In genomic region chr14:22509036-22509709, GRCh38 we compare ENCODE assay signal across 15 cellular contexts.
DNase-seq lines count a peak whose midpoint lies in the region; ATAC-seq, FAIRE-seq and TF ChIP-seq lines count a peak whose summit lies in the region.
"Had no signal": no experiment of that assay in that cellular context is flagged by ENCODE, and none has a peak within 500 bp of the region (broad histone marks: within the 10 kb centered on the region; RNA-seq: fewer than 3 reads in every experiment).

No MANE protein-coding gene starts in this region.

- H3K4me1 Mint-ChIP-seq in CD4-positive, alpha-beta memory T cell: peaks cover 52 to 97% (median 65%) of the 10 kb centered on the region in 4 donors

- no peak overlapping the region for H3K56ac ChIP-seq in H1 (replicated peaks; ENCODE audit: insufficient read length, low read depth, low read length)

- no TSS peak for BruUV-seq in A673 (replicated peaks; lab: Mats Ljungman, UMichigan)
- no TSS peak for BruUV-seq in mammary epithelial cell (replicated peaks; lab: Mats Ljungman, UMichigan)

- H3K79me1 ChIP-seq in H1 (ENCODE audit: low read depth, low read length): no peaks in the 10 kb centered on the region

- no peak overlapping the region for H3K9ac ChIP-seq in H1 (replicated peaks in 1 of 4; ENCODE audit: extremely low read depth in 1 of 4, low read depth in 3 of 4, low read length in 3 of 4)
- no peak overlapping the region for H3K9ac ChIP-seq in mammary epithelial cell (ENCODE audit: insufficient read depth, low read length)

- ATAC-seq in GM21717 (IDR thresholded peaks at IDR 0.05; ENCODE audit: unreplicated experiment) (no peak), GM21423 (IDR thresholded peaks at IDR 0.05; ENCODE audit: unreplicated experiment) (no peak)
- ATAC-seq: lower lobe of right lung had no signal

- intact Hi-C loops in A673 (cut with micrococcal nuclease; ENCODE audit: unreplicated experiment) (loop anchor here (5.0 kb wide), 1 partner anchor 38 kb away; no protein-coding TSS in a partner anchor), mammary epithelial cell (cut with micrococcal nuclease) (no loop called here)
- intact Hi-C loops in CD4-positive, alpha-beta memory T cell (cut with micrococcal nuclease): loop anchor here (1.0 kb wide), 1 partner anchor 47 kb away; no protein-coding TSS in a partner anchor

- H3K4me3 Mint-ChIP-seq in CD4-positive, alpha-beta memory T cell: peak overlapping the region; percentile 76 to 92 (median 89)

- H3K18ac ChIP-seq in H1 (ENCODE audit: extremely low read depth, low read length): no peak overlapping the region

- peak overlapping the region; percentile 20 for H3K4me3 ChIP-seq in A673 (ENCODE audit: low read depth, low read length, poor library complexity, severe bottlenecking)
- H3K4me3 ChIP-seq in CD4-positive, alpha-beta memory T cell (ENCODE audit: low read length in 2 of 2): peak overlapping the region; percentile 42 to 49
- peak overlapping the region in 1 of 4 donors; percentile 10 for H3K4me3 ChIP-seq in Peyer's patch
- H3K4me3 ChIP-seq in H1 (ENCODE audit: extremely low read depth in 1 of 4, insufficient read depth in 2 of 4, low read depth in 3 of 4, low read length in 4 of 4): no peak overlapping the region
- H3K4me3 ChIP-seq in mammary epithelial cell (replicated peaks in 1 of 3; ENCODE audit: insufficient read depth in 1 of 3, low read depth in 2 of 3, low read length in 3 of 3): no peak overlapping the region
- H3K4me3 ChIP-seq: esophagus squamous epithelium, lower lobe of right lung had no signal

- no peaks in the 10 kb centered on the region for H3K9me3 Mint-ChIP-seq in CD4-positive, alpha-beta memory T cell

- FAIRE-seq in H1 (lab: Jason Lieb, UNC): no peak

- no peak overlapping the region for H4K8ac ChIP-seq in H1 (ENCODE audit: extremely low read depth, insufficient read depth, low read length)

- no peak overlapping the region for H2AK5ac ChIP-seq in H1 (ENCODE audit: low read depth, low read length)

- H4K91ac ChIP-seq in H1 (replicated peaks; ENCODE audit: insufficient read length, low read length): peak overlapping the region; percentile 5

- H3K9me3 ChIP-seq in A673 (ENCODE audit: low read depth, low read length, poor library complexity, severe bottlenecking): no peaks in the 10 kb centered on the region
- no peaks in the 10 kb centered on the region for H3K9me3 ChIP-seq in CD4-positive, alpha-beta memory T cell (ENCODE audit: control insufficient read depth in 1 of 2, low read length in 2 of 2)
- no peaks in the 10 kb centered on the region for H3K9me3 ChIP-seq in Peyer's patch
- no peaks in the 10 kb centered on the region for H3K9me3 ChIP-seq in H1 (ENCODE audit: insufficient read depth in 2 of 2, low read depth in 1 of 2, low read length in 1 of 2)
- no peaks in the 10 kb centered on the region for H3K9me3 ChIP-seq in mammary epithelial cell (replicated peaks; ENCODE audit: insufficient read depth, low read length)
- H3K9me3 ChIP-seq: esophagus squamous epithelium, lower lobe of right lung had no signal

- peak overlapping the region; percentile 89 for H3K27ac ChIP-seq in A673 (ENCODE audit: low read depth, low read length, poor library complexity, severe bottlenecking)
- peak overlapping the region; percentile 76 for H3K27ac ChIP-seq in CD4-positive, alpha-beta memory T cell (ENCODE audit: low read depth, low read length)
- peak overlapping the region in 3 of 4 donors; percentile 57 to 75 (median 70) for H3K27ac ChIP-seq in Peyer's patch
- H3K27ac ChIP-seq in H1 (ENCODE audit: low read depth, low read length): no peak overlapping the region
- no peak overlapping the region for H3K27ac ChIP-seq in mammary epithelial cell (ENCODE audit: insufficient read depth, low read depth, low read length)
- H3K27ac ChIP-seq: lower lobe of right lung, RWPE1 had no signal

- no peak overlapping the region for H4K5ac ChIP-seq in H1 (ENCODE audit: insufficient read length, low read depth, low read length)

- WGBS in H1 (ENCODE audit: extremely low coverage in 1 of 2, insufficient coverage in 1 of 2, insufficient read length in 1 of 2, insufficient replicate concordance in 2 of 2, low coverage in 1 of 2, low lambda C conversion rate in 2 of 2, missing lambda C conversion rate in 1 of 2), 2 experiments: 86% methylated on average over 7 of the region's 7 CpGs; no CpG with 5 or more reads in 1 of the 2 experiments
- WGBS in mammary epithelial cell (ENCODE audit: low coverage, missing lambda C conversion rate): 73% methylated on average over 7 of the region's 7 CpGs

- H2BK5ac ChIP-seq in H1 (ENCODE audit: low read depth, low read length): no peak overlapping the region

- H3K36me3 ChIP-seq in A673 (ENCODE audit: insufficient read depth, low read length, poor library complexity, severe bottlenecking): no peaks in the 10 kb centered on the region
- H3K36me3 ChIP-seq in CD4-positive, alpha-beta memory T cell (ENCODE audit: insufficient read depth, low read length): peaks cover 43% of the 10 kb centered on the region
- no peaks in the 10 kb centered on the region for H3K36me3 ChIP-seq in Peyer's patch
- no peaks in the 10 kb centered on the region for H3K36me3 ChIP-seq in H1 (ENCODE audit: control insufficient read depth in 2 of 4, insufficient read depth in 4 of 4, low read length in 3 of 4)
- no peaks in the 10 kb centered on the region for H3K36me3 ChIP-seq in mammary epithelial cell (ENCODE audit: insufficient read depth, low read length)
- H3K36me3 ChIP-seq: esophagus squamous epithelium, lower lobe of right lung had no signal

- CTCF ChIA-PET in A673 (lab: Charles Lee) (interaction anchor here (1.0 kb wide), 1 partner anchor 30 kb away, joined by 3 read pairs; no protein-coding TSS in a partner anchor), H1 (lab: Charles Lee; ENCODE audit: partially characterized antibody) (interaction anchor here (0.8 to 3.1 kb wide), 4 partner anchors 10 to 40 kb away, joined by 4 to 14 read pairs (median 4); no protein-coding TSS in a partner anchor), mammary epithelial cell (lab: Charles Lee; ENCODE audit: low non-redundant PET) (no interaction called here)
- CTCF ChIA-PET in CD4-positive, alpha-beta memory T cell (lab: Charles Lee; ENCODE audit: partially characterized antibody): interaction anchor here (1.1 to 1.8 kb wide), 8 partner anchors 10 to 61 kb away, joined by 3 to 6 read pairs (median 4); no protein-coding TSS in a partner anchor

- H3K27ac Mint-ChIP-seq in CD4-positive, alpha-beta memory T cell: peak overlapping the region; percentile 95 to 100 (median 98)

- no peak overlapping the region for H2BK15ac ChIP-seq in H1 (ENCODE audit: low read length)

- POLR2A ChIA-PET in A673 (lab: Charles Lee; ENCODE audit: low non-redundant PET): interaction anchor here (0.6 kb wide), 2 partner anchors 7 to 8 kb away, joined by 3 read pairs; no protein-coding TSS in a partner anchor
- POLR2A ChIA-PET in CD4-positive, alpha-beta memory T cell (lab: Charles Lee; ENCODE audit: partially characterized antibody): interaction anchor here (0.7 to 42.8 kb wide), 14 partner anchors 2 to 866 kb away, joined by 3 to 1528 read pairs (median 5); no protein-coding TSS in a partner anchor
- POLR2A ChIA-PET in H1 (lab: Charles Lee; ENCODE audit: partially characterized antibody): no interaction called here

- dilution Hi-C loops in mammary epithelial cell (cut with HindIII; ENCODE audit: low sequenced_read_pairs): no loop called here

- H2BK20ac ChIP-seq in H1 (ENCODE audit: low read length): peak overlapping the region; percentile 66; the same call in 1 of the 2 replicates

- H3K4ac ChIP-seq in H1 (replicated peaks; ENCODE audit: insufficient read length, low read depth, low read length): no peak overlapping the region

- no peak for TF ChIP-seq EP300 in H1 (IDR thresholded peaks at IDR 0.05; ENCODE audit: borderline replicate concordance in 1 of 2, low read depth in 2 of 2, low read length in 2 of 2)

- TF ChIP-seq POLR2A in Peyer's patch (IDR thresholded peaks at IDR 0.05) (no peak), H1 (IDR thresholded peaks at IDR 0.05; ENCODE audit: control extremely low read depth in 1 of 2, low read depth in 2 of 2, low read length in 2 of 2) (no peak)

- H3K27me3 ChIP-seq in A673 (replicated peaks; ENCODE audit: insufficient read depth, low read depth, low read length, poor library complexity) (no peaks in the 10 kb centered on the region), Peyer's patch (no peaks in the 10 kb centered on the region), H1 (replicated peaks in 1 of 4; ENCODE audit: control insufficient read depth in 3 of 4, extremely low read depth in 1 of 4, insufficient read depth in 3 of 4, low read length in 3 of 4) (no peaks in the 10 kb centered on the region; a peak in 1 of 7 replicates), mammary epithelial cell (ENCODE audit: insufficient read depth, low read length) (no peaks in the 10 kb centered on the region)
- no peaks in the 10 kb centered on the region for H3K27me3 ChIP-seq in CD4-positive, alpha-beta memory T cell (ENCODE audit: insufficient read depth, low read length)

- H4K20me1 ChIP-seq in H1 (replicated peaks in 1 of 2; ENCODE audit: control insufficient read depth in 1 of 2, insufficient read depth in 2 of 2, low read length in 2 of 2) (no peaks in the 10 kb centered on the region), mammary epithelial cell (ENCODE audit: insufficient read depth, low read length) (no peaks in the 10 kb centered on the region)

- DNase-seq in A673 (ENCODE audit: low spot score): no peak
- DNase-seq in CD4-positive, alpha-beta memory T cell: no peak
- no peak for DNase-seq in Peyer's patch
- DNase-seq in H1 (ENCODE audit: low read depth in 1 of 2, low spot score in 2 of 2): no peak
- DNase-seq in mammary epithelial cell: no peak
- DNase-seq in NK-92 treated with Interleukin-12 subunit alpha and Interleukin-12 subunit beta, amount 100 ng/mL, for 24 hours (lab: John Stamatoyannopoulos, UW): no peak
- DNase-seq: activated gamma-delta T cell treated with Interleukin-2 at 50 U/mL for 16 hours; esophagus squamous epithelium; GOT3; lower lobe of right lung; NCI-H446 treated with DMSO at 0.1 percent for 48 hours; stimulated activated CD4-positive, alpha-beta T cell treated with anti-CD3 and anti-CD28 coated beads, Interleukin-4, amount 100 ng/mL, for 24 hours had no signal

- H3K23ac ChIP-seq in H1 (ENCODE audit: insufficient read length): no peak overlapping the region

- no peak overlapping the region for H3K4me2 ChIP-seq in H1 (ENCODE audit: insufficient read depth in 1 of 2, low read depth in 2 of 2, low read length in 2 of 2)
- H3K4me2 ChIP-seq in mammary epithelial cell (ENCODE audit: insufficient read depth, low read depth, low read length): no peak overlapping the region

- H3K23me2 ChIP-seq in H1 (ENCODE audit: low read depth, low read length): no peaks in the 10 kb centered on the region

- H3K27me3 Mint-ChIP-seq in CD4-positive, alpha-beta memory T cell: no peaks in the 10 kb centered on the region

- in situ Hi-C loops in mammary epithelial cell (cut with MboI; ENCODE audit: low sequenced_read_pairs in 2 of 2): no loop called here

- no peak for TF ChIP-seq RAD21 in H1 (IDR thresholded peaks at IDR 0.05 in 1 of 2, conservative IDR thresholded peaks at IDR 0.05 in 1 of 2; ENCODE audit: low read depth in 2 of 2, low read length in 2 of 2)

- no peak overlapping the region for H2AFZ ChIP-seq in H1 (ENCODE audit: low read length)
- H2AFZ ChIP-seq in mammary epithelial cell (ENCODE audit: low read depth, low read length): no peak overlapping the region

- H2BK12ac ChIP-seq in H1 (ENCODE audit: low read depth, low read length): no peak overlapping the region; the same call in 1 of the 2 replicates

- no peak overlapping the region for H3K14ac ChIP-seq in H1 (ENCODE audit: insufficient read length)

- H3K4me1 ChIP-seq in A673 (ENCODE audit: insufficient read depth, low read length, poor library complexity, severe bottlenecking) (peaks cover 93% of the 10 kb centered on the region), Peyer's patch (peaks cover 0 to 14% (median 6%) of the 10 kb centered on the region in 4 donors), H1 (replicated peaks in 1 of 4; ENCODE audit: control insufficient read depth in 3 of 4, insufficient read depth in 4 of 4, low read length in 3 of 4) (peaks cover 0 to 3% (median 1%) of the 10 kb centered on the region in 4 experiments; a peak in 3 of 7 replicates), mammary epithelial cell (ENCODE audit: insufficient read depth, low read length) (no peaks in the 10 kb centered on the region)
- peaks cover 89% of the 10 kb centered on the region for H3K4me1 ChIP-seq in CD4-positive, alpha-beta memory T cell (ENCODE audit: insufficient read depth, low read length)

- no peak for TF ChIP-seq CTCF in A673 (conservative IDR thresholded peaks at IDR 0.05; ENCODE audit: low read depth, low read length)
- no peak for TF ChIP-seq CTCF in Peyer's patch (IDR thresholded peaks at IDR 0.05)
- no peak for TF ChIP-seq CTCF in H1 (IDR thresholded peaks at IDR 0.05; ENCODE audit: control extremely low read depth in 1 of 3, insufficient read depth in 1 of 3, low read depth in 1 of 3, low read length in 3 of 3)
- TF ChIP-seq CTCF in mammary epithelial cell (conservative IDR thresholded peaks at IDR 0.05 in 1 of 2, IDR thresholded peaks at IDR 0.05 in 1 of 2; ENCODE audit: extremely low read depth in 1 of 2, insufficient read depth in 1 of 2, low read depth in 1 of 2, low read length in 2 of 2): no peak

- peak overlapping the region; percentile 6 for H2BK120ac ChIP-seq in H1 (replicated peaks; ENCODE audit: low read depth, low read length)

- H3K79me2 ChIP-seq in H1 (ENCODE audit: control insufficient read depth in 1 of 2, insufficient read depth in 2 of 2, low read length in 2 of 2) (no peaks in the 10 kb centered on the region; a peak in 1 of 4 replicates), mammary epithelial cell (ENCODE audit: insufficient read depth, low read length) (no peaks in the 10 kb centered on the region)

- H3K36me3 Mint-ChIP-seq in CD4-positive, alpha-beta memory T cell: peaks cover 82 to 88% of the 10 kb centered on the region in 2 donors

Comparison
In these comparisons a context has a peak if more than half of its experiments do, and no peak if none do; other contexts are left out.
1. H3K27ac ChIP-seq: peak in A673 (single experiment), CD4-positive, alpha-beta memory T cell (single experiment) and Peyer's patch (3 of 4); none in H1 (single experiment) and mammary epithelial cell (single experiment).
2. H3K4me3 ChIP-seq: peak in A673 (single experiment) and CD4-positive, alpha-beta memory T cell (2 of 2); none in H1 (0 of 4) and mammary epithelial cell (0 of 3).